Comparison of ENCODE assay signal across 8 cellular contexts in the genomic region with DNA sequence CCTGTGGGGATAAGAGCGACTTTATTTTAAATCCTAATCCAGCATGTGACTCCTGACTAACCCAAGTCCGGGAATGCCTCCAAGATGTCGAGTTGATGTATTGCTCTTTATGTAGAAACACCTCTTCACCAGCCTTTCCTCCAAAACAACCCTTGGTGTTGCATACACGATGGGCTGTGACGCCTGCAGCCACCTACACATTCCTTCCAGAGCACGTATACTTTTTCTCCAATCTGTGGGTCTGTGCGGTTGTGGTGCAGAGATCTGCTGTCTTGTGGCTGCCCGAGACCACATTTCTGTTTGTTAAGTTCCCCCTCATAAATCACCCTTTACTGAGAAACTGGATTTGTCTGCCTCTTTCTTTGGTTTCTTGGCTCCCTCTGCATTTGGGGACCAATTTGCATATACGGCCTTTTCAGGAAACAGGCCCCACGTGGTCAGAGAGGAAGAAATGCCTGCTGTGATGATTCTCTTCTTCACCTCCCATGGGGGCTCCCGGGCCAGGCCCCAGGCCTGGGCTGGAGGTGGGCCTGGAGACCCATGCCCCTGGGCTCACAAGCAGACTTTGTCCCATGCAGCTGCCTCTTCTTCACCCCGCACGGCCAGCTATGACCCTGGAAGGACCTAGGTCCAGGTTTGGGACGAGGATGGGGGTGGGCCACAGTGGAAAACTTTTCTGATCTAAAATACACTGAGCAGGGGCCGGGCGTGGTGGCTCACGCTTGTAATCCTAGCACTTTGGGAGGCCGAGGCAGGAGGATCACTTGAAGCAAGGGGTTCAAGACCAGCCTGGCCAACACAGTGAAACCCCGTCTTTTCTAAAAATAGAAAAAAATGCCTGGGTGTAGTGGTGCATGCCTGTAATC. TPM values are rescaled to one million over a fixed set of nuclear protein-coding genes. Genes with fewer than 3 reads are reported as not detected.
DNase-seq lines count a peak whose midpoint lies in the region; ATAC-seq, FAIRE-seq and TF ChIP-seq lines count a peak whose summit lies in the region.

No MANE protein-coding gene starts in this region.

- peak; percentile 47 for ATAC-seq in HG03139 (IDR thresholded peaks at IDR 0.05; ENCODE audit: unreplicated experiment)

- FAIRE-seq in GM19239 (lab: Jason Lieb, UNC): peak; percentile 85
- no peak for FAIRE-seq in H1 (lab: Jason Lieb, UNC)

- H3K9ac ChIP-seq in H1 (replicated peaks in 1 of 4; ENCODE audit: extremely low read depth in 1 of 4, low read depth in 3 of 4, low read length in 3 of 4): no peak overlapping the region
- H3K9ac ChIP-seq in trophoblast cell (ENCODE audit: low read length): no peak overlapping the region

- DNase-seq in GM19239 (ENCODE audit: insufficient read length, low spot score): no peak
- peak; percentile 22 for DNase-seq in activated CD4-positive, alpha-beta T cell treated with anti-CD3 and anti-CD28 coated beads for 1 hour
- no peak for DNase-seq in H1 (ENCODE audit: low read depth in 1 of 2, low spot score in 2 of 2)
- peak; percentile 77 to 85 for DNase-seq in trophoblast cell
- no peak for DNase-seq in NCI-H2171 (lab: John Stamatoyannopoulos, UW)
- no peak for DNase-seq in HuH-7.5 (ENCODE audit: low spot score)
- no peak for DNase-seq in iPS-NIHi7 (ENCODE audit: extremely low spot score)

- no peak overlapping the region for H2BK120ac ChIP-seq in H1 (replicated peaks; ENCODE audit: low read depth, low read length)
- no peak overlapping the region for H2BK120ac ChIP-seq in trophoblast cell (ENCODE audit: insufficient read depth, low read length, poor library complexity)

- H3K79me1 ChIP-seq in H1 (ENCODE audit: low read depth, low read length) (no peaks in the 10 kb centered on the region), trophoblast cell (ENCODE audit: low read length) (peaks cover 2% of the 10 kb centered on the region)

- H3K4me1 ChIP-seq in H1 (replicated peaks in 1 of 4; ENCODE audit: control insufficient read depth in 3 of 4, insufficient read depth in 4 of 4, low read length in 3 of 4) (peaks cover 3 to 12% (median 7%) of the 10 kb centered on the region in 4 experiments), trophoblast cell (ENCODE audit: control insufficient read depth in 1 of 2, insufficient read depth in 2 of 2, low read length in 2 of 2) (peaks cover 19 to 27% of the 10 kb centered on the region in 2 experiments)

- CTCF ChIA-PET in H1 (lab: Charles Lee; ENCODE audit: partially characterized antibody): interaction anchor here (0.8 to 4.3 kb wide), 6 partner anchors 9 to 156 kb away, joined by 3 to 28 read pairs (median 6); no protein-coding TSS in a partner anchor

- no peak overlapping the region; the same call in 1 of the 2 replicates for H4K8ac ChIP-seq in H1 (ENCODE audit: extremely low read depth, insufficient read depth, low read length)
- no peak overlapping the region for H4K8ac ChIP-seq in trophoblast cell (ENCODE audit: low read depth, low read length)

- POLR2A ChIA-PET in H1 (lab: Charles Lee; ENCODE audit: partially characterized antibody): interaction anchor here (0.9 to 1.5 kb wide), 2 partner anchors 20 to 21 kb away, joined by 5 to 6 read pairs; a partner anchor contains a TSS

- 82% methylated on average over 19 of the region's 19 CpGs; no CpG with 5 or more reads in 1 of the 2 experiments for WGBS in H1 (ENCODE audit: extremely low coverage in 1 of 2, insufficient coverage in 1 of 2, insufficient read length in 1 of 2, insufficient replicate concordance in 2 of 2, low coverage in 1 of 2, low lambda C conversion rate in 2 of 2, missing lambda C conversion rate in 1 of 2), 2 experiments
- no CpG with 5 or more reads among the region's 19 CpGs for WGBS in trophoblast cell (ENCODE audit: extremely low coverage, insufficient coverage, insufficient read length)

- H2BK15ac ChIP-seq in H1 (ENCODE audit: low read length): no peak overlapping the region

- H3K27ac ChIP-seq in H1 (ENCODE audit: low read depth, low read length) (no peak overlapping the region), trophoblast cell (ENCODE audit: low read depth, low read length) (no peak overlapping the region)

- no peak for TF ChIP-seq RAD21 in H1 (IDR thresholded peaks at IDR 0.05 in 1 of 2, conservative IDR thresholded peaks at IDR 0.05 in 1 of 2; ENCODE audit: low read depth in 2 of 2, low read length in 2 of 2)

- no peaks in the 10 kb centered on the region for H3K23me2 ChIP-seq in H1 (ENCODE audit: low read depth, low read length)

- H3K79me2 ChIP-seq in H1 (ENCODE audit: control insufficient read depth in 1 of 2, insufficient read depth in 2 of 2, low read length in 2 of 2) (no peaks in the 10 kb centered on the region), trophoblast cell (ENCODE audit: control insufficient read depth, insufficient read depth, low read length, poor library complexity) (no peaks in the 10 kb centered on the region)

- no peak for TF ChIP-seq CTCF in H1 (IDR thresholded peaks at IDR 0.05; ENCODE audit: control extremely low read depth in 1 of 3, insufficient read depth in 1 of 3, low read depth in 1 of 3, low read length in 3 of 3)

- H3K4ac ChIP-seq in H1 (replicated peaks; ENCODE audit: insufficient read length, low read depth, low read length) (no peak overlapping the region), trophoblast cell (ENCODE audit: low read depth, low read length) (no peak overlapping the region)

- H4K91ac ChIP-seq in H1 (replicated peaks; ENCODE audit: insufficient read length, low read length) (no peak overlapping the region), trophoblast cell (ENCODE audit: low read depth, low read length) (no peak overlapping the region)

- H3K14ac ChIP-seq in H1 (ENCODE audit: insufficient read length) (no peak overlapping the region), trophoblast cell (ENCODE audit: low read length) (no peak overlapping the region)

- H2AK5ac ChIP-seq in H1 (ENCODE audit: low read depth, low read length): 0 out of 2 replicates have a peak overlapping the region, but pooled peaks have one; percentile 57
- no peak overlapping the region for H2AK5ac ChIP-seq in trophoblast cell (ENCODE audit: low read length)

- no peak overlapping the region for H4K5ac ChIP-seq in H1 (ENCODE audit: insufficient read length, low read depth, low read length)

- H2AFZ ChIP-seq in H1 (ENCODE audit: low read length): peak overlapping the region; percentile 20
- H2AFZ ChIP-seq in trophoblast cell (ENCODE audit: insufficient read depth, low read length, poor library complexity): no peak overlapping the region

- H3K23ac ChIP-seq in H1 (ENCODE audit: insufficient read length) (no peak overlapping the region), trophoblast cell (ENCODE audit: low read length) (no peak overlapping the region)

- H4K20me1 ChIP-seq in H1 (replicated peaks in 1 of 2; ENCODE audit: control insufficient read depth in 1 of 2, insufficient read depth in 2 of 2, low read length in 2 of 2): no peaks in the 10 kb centered on the region

- TF ChIP-seq POLR2A in H1 (IDR thresholded peaks at IDR 0.05; ENCODE audit: control extremely low read depth in 1 of 2, low read depth in 2 of 2, low read length in 2 of 2): no peak

- no peak overlapping the region; the same call in 1 of the 2 replicates for H3K18ac ChIP-seq in H1 (ENCODE audit: extremely low read depth, low read length)
- H3K18ac ChIP-seq in trophoblast cell (ENCODE audit: low read length): no peak overlapping the region

- H3K56ac ChIP-seq in H1 (replicated peaks; ENCODE audit: insufficient read length, low read depth, low read length): no peak overlapping the region

- H4K12ac ChIP-seq in trophoblast cell (ENCODE audit: low read depth, low read length): no peak overlapping the region

- H2BK20ac ChIP-seq in H1 (ENCODE audit: low read length): 0 out of 2 replicates have a peak overlapping the region, but pooled peaks have one; percentile 8

- H2BK12ac ChIP-seq in H1 (ENCODE audit: low read depth, low read length): peak overlapping the region; percentile 85; the same call in 1 of the 2 replicates
- H2BK12ac ChIP-seq in trophoblast cell (ENCODE audit: low read length): no peak overlapping the region

- H3K4me2 ChIP-seq in H1 (ENCODE audit: insufficient read depth in 1 of 2, low read depth in 2 of 2, low read length in 2 of 2) (no peak overlapping the region), trophoblast cell (ENCODE audit: low read length) (no peak overlapping the region)

- no peak overlapping the region for H3K4me3 ChIP-seq in H1 (ENCODE audit: extremely low read depth in 1 of 4, insufficient read depth in 2 of 4, low read depth in 3 of 4, low read length in 4 of 4)
- H3K4me3 ChIP-seq in trophoblast cell (ENCODE audit: low read depth, low read length): no peak overlapping the region

- no peaks in the 10 kb centered on the region for H3K27me3 ChIP-seq in H1 (replicated peaks in 1 of 4; ENCODE audit: control insufficient read depth in 3 of 4, extremely low read depth in 1 of 4, insufficient read depth in 3 of 4, low read length in 3 of 4)
- H3K27me3 ChIP-seq in trophoblast cell (ENCODE audit: insufficient read depth, low read length): no peaks in the 10 kb centered on the region

- H3K36me3 ChIP-seq in H1 (ENCODE audit: control insufficient read depth in 2 of 4, insufficient read depth in 4 of 4, low read length in 3 of 4) (no peaks in the 10 kb centered on the region), trophoblast cell (ENCODE audit: control insufficient read depth in 1 of 2, insufficient read depth in 2 of 2, low read length in 2 of 2) (no peaks in the 10 kb centered on the region)

- H2BK5ac ChIP-seq in H1 (ENCODE audit: low read depth, low read length): no peak overlapping the region
- no peak overlapping the region for H2BK5ac ChIP-seq in trophoblast cell (ENCODE audit: low read depth, low read length, poor library complexity)

- H3K9me3 ChIP-seq in H1 (ENCODE audit: insufficient read depth in 2 of 2, low read depth in 1 of 2, low read length in 1 of 2) (no peaks in the 10 kb centered on the region), trophoblast cell (ENCODE audit: insufficient read depth, low read depth, low read length) (peaks cover 3% of the 10 kb centered on the region)

- TF ChIP-seq EP300 in H1 (IDR thresholded peaks at IDR 0.05; ENCODE audit: borderline replicate concordance in 1 of 2, low read depth in 2 of 2, low read length in 2 of 2): no peak

TF ChIP-seq in H1, 55 proteins besides CTCF, POLR2A, EP300 and RAD21 (continues in another document):
- no peak for TF ChIP-seq MAFK (IDR thresholded peaks at IDR 0.05; ENCODE audit: low read depth, low read length)
- no peak for TF ChIP-seq BACH1 (IDR thresholded peaks at IDR 0.05; ENCODE audit: low read length)
- TF ChIP-seq FOSL1 (IDR thresholded peaks at IDR 0.05; ENCODE audit: insufficient read depth, low read depth, low read length): no peak

RNA-seq across cellular contexts. Expression of a gene that starts 21.4 kb away (rescaled TPM):
- total RNA-seq in H1 (2021; fragmentation: NEBNext Ultra II Directional; extraction: Animal tissue kit (Norgen Biotek cat#: 25700)): 16.2 and 18.2 TPM in 2 replicates
- 3.6 and 5.1 TPM in 2 replicates for polyA plus RNA-seq in H1 (2011; rRNA removed)
- 3.6 TPM for polyA plus RNA-seq in H1 (2011; cell fraction: cytosol; rRNA removed)
- polyA plus RNA-seq in H1 (2011; cell fraction: nucleus; rRNA removed): 9.3 TPM
- polyA plus RNA-seq in H1 (2012, experiment 1 of 2): 5.8 to 7.5 TPM (median 6.7 TPM) in 4 replicates
- polyA plus RNA-seq in H1 (2012, experiment 2 of 2): 2.7 TPM
- 7.8 TPM for polyA plus RNA-seq in H1 (2013, experiment 1 of 2)
- 7.8 TPM for polyA plus RNA-seq in H1 (2013, experiment 2 of 2)
- 8.1 and 10.5 TPM in 2 replicates for polyA minus RNA-seq in H1 (2011; rRNA and poly(A)+ RNA removed)
- 5.6 TPM for polyA minus RNA-seq in H1 (2011; cell fraction: cytosol; rRNA and poly(A)+ RNA removed)
- 16.3 TPM for polyA minus RNA-seq in H1 (2011; cell fraction: nucleus; rRNA and poly(A)+ RNA removed)
- 14.8 and 15.5 TPM in 2 replicates for polyA plus RNA-seq in trophoblast cell (2013)

Comparison
In these comparisons a context has a peak if more than half of its experiments do, and no peak if none do; other contexts are left out.
1. DNase-seq: peak in activated CD4-positive, alpha-beta T cell treated with anti-CD3 and anti-CD28 coated beads for 1 hour (single experiment) and trophoblast cell (2 of 2); none in GM19239 (single experiment), H1 (0 of 2), NCI-H2171 (single experiment), HuH-7.5 (single experiment) and iPS-NIHi7 (single experiment).